Comparison of ENCODE assay signal across 17 cellular contexts in the genomic region with DNA sequence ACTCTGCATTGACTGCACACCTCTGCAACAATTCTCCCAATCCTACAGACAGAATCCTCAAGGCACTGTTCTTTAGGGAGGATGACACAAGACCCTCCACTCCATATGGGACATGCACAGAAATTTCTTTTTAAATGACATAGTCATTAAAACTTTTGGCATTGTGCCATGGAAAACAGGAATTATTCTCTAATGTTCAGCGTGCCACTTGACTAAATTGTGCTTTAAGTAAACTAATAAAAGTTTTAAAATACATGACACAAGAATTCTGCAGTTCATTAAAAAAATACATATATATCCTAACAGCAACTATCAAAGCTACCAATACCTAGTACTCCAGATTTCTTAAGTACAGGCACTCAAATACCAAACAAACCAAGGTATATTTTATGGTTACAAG. TPM values are rescaled to one million over a fixed set of nuclear protein-coding genes. Genes with fewer than 3 reads are reported as not detected.
"Had no signal": no experiment of that assay in that cellular context is flagged by ENCODE, and none has a peak within 500 bp of the region (broad histone marks: within the 10 kb centered on the region; RNA-seq: fewer than 3 reads in every experiment).

No MANE protein-coding gene starts in this region.

- DNase-seq: activated CD4-positive, alpha-beta memory T cell treated with anti-CD3 and anti-CD28 coated beads, Interleukin-2, amount 10 ng/mL, durations not matched to agents 7 days and 5 days; activated CD4-positive, alpha-beta T cell treated with anti-CD3 and anti-CD28 coated beads for 48 hours; activated CD4-positive, CD25-positive, alpha-beta regulatory T cell; activated CD8-positive, alpha-beta memory T cell treated with anti-CD3 and anti-CD28 coated beads, Interleukin-2, amount 10 ng/mL, durations not matched to agents 7 days and 5 days; activated naive CD4-positive, alpha-beta T cell; activated naive CD8-positive, alpha-beta T cell treated with anti-CD3 and anti-CD28 coated beads for 36 hours; amniotic stem cell; effector CD8-positive, alpha-beta T cell; esophagus squamous epithelium; heart right ventricle; left ventricle myocardium inferior; occipital lobe; retina; stimulated activated naive B cell treated with anti-CD40 and anti-IgM and Interleukin-4, amounts not matched to agents 10 μg/mL and 1 μg/mL and 100 μg/mL, for 72 hours; thyroid gland had no signal

- ATAC-seq: activated CD8-positive, alpha-beta memory T cell treated with anti-CD3 and anti-CD28 coated beads, Interleukin-2, amount 10 ng/mL, durations not matched to agents 7 days and 5 days; activated T-helper 17 cell treated with anti-CD3 and anti-CD28 coated beads, Interleukin-2, amount 50 U/mL, for 72 hours; heart right ventricle; stimulated activated naive B cell treated with anti-CD40 and anti-IgM and Interleukin-4, amounts not matched to agents 10 μg/mL and 1 μg/mL and 100 μg/mL, for 72 hours had no signal

RNA-seq across cellular contexts. Expression of a gene that starts 53.3 kb away (rescaled TPM):
- total RNA-seq: activated CD4-positive, alpha-beta memory T cell treated with anti-CD3 and anti-CD28 coated beads, Interleukin-2, amount 10 ng/mL, durations not matched to agents 7 days and 5 days; activated CD8-positive, alpha-beta memory T cell treated with anti-CD3 and anti-CD28 coated beads, Interleukin-2, amount 10 ng/mL, durations not matched to agents 7 days and 5 days; activated naive CD8-positive, alpha-beta T cell treated with anti-CD3 and anti-CD28 coated beads for 36 hours; activated T-helper 17 cell treated with anti-CD3 and anti-CD28 coated beads, Interleukin-2, amount 50 U/mL, for 72 hours; esophagus squamous epithelium; kidney epithelial cell; left ventricle myocardium inferior; thyroid gland had no signal
